ENCODE assay signal across 8 cellular contexts in the genomic region with DNA sequence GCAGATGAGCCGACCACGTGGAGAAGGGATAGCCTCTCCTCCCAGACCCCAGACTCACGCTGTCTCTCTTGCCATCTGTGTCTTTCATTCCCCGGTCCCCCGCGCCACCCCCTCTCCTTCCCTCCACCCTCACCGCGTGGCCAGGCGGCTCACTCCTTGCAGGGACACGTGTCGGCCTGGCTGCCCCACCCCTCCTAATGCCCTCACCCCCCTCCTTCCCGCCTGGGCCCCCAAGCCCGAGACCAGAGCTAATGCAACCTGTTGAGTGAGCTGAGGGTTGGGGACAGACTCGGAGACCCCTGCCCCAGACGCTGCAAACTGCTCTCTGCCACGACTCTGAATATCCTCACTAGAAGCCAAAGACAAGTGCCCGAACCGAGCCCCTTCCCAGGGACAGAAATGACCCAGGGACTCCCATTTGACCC. TPM values are rescaled to one million over a fixed set of nuclear protein-coding genes. Genes with fewer than 3 reads are reported as not detected.
DNase-seq lines count a peak whose midpoint lies in the region; ATAC-seq and TF ChIP-seq lines count a peak whose summit lies in the region.

No MANE protein-coding gene starts in this region.

- H3K27me3 Mint-ChIP-seq in T-helper 17 cell, result no peaks in the 10 kb centered on the region

- peaks cover 0 to 65% (median 9%) of the 10 kb centered on the region in 45 donors for H3K27me3 ChIP-seq in dorsolateral prefrontal cortex
- H3K27me3 ChIP-seq in psoas muscle (ENCODE audit: insufficient read depth in 3 of 3, low read length in 2 of 3), result peaks cover 0 to 16% (median 0%) of the 10 kb centered on the region in 3 donors

- H3K4me3 ChIP-seq in dorsolateral prefrontal cortex (peak overlapping the region in 46 of 59 donors; percentile 4 to 58 (median 34)), psoas muscle (peak overlapping the region; percentile 5)

- no peaks in the 10 kb centered on the region for H3K9me3 ChIP-seq in T-helper 17 cell (ENCODE audit: control insufficient read depth, low read length, poor library complexity, severe bottlenecking)
- H3K9me3 ChIP-seq in psoas muscle, result no peaks in the 10 kb centered on the region

- TF ChIP-seq CTCF in dorsolateral prefrontal cortex (IDR thresholded peaks at IDR 0.05 in 54 of 56, conservative IDR thresholded peaks at IDR 0.05 in 2 of 56; ENCODE audit: low read depth in 1 of 56, partially characterized antibody in 56 of 56) (no peak), psoas muscle (IDR thresholded peaks at IDR 0.05) (no peak)

- DNase-seq in activated T-cell treated with anti-CD3 and anti-CD28 coated beads for 24 hours (ENCODE audit: low read depth), result peak; percentile 41
- DNase-seq in activated T-cell treated with anti-CD3 and anti-CD28 coated beads, Interleukin-2, amount 50 U/mL, for 1 hour, result no peak
- DNase-seq in T-helper 17 cell, result peak in 1 of 3 donors; percentile 15
- no peak for DNase-seq in dorsolateral prefrontal cortex
- no peak for DNase-seq in psoas muscle
- DNase-seq in NCI-H2107 (lab: John Stamatoyannopoulos, UW), result no peak
- DNase-seq in NCI-H774 (lab: John Stamatoyannopoulos, UW), result no peak

- peaks cover 29% of the 10 kb centered on the region for H3K4me1 Mint-ChIP-seq in T-helper 17 cell

- 10 to 36% (median 16%) methylated on average over 7 to 18 of the region's 18 CpGs for WGBS in psoas muscle, 3 donors

- peaks cover 4% of the 10 kb centered on the region for H3K36me3 Mint-ChIP-seq in T-helper 17 cell (ENCODE audit: low read depth)

- H3K36me3 ChIP-seq in psoas muscle (ENCODE audit: insufficient read depth in 1 of 2, low read depth in 1 of 2), result no peaks in the 10 kb centered on the region

- intact Hi-C loops in dorsolateral prefrontal cortex (cut with DNase I), result no loop called here
- intact Hi-C loops in psoas muscle (cut with DNase I), result no loop called here

- peak overlapping the region; percentile 95 for H3K27ac Mint-ChIP-seq in T-helper 17 cell

- H3K4me1 ChIP-seq in psoas muscle, result no peaks in the 10 kb centered on the region

- peak overlapping the region; percentile 98 for H3K4me3 Mint-ChIP-seq in T-helper 17 cell

- H3K27ac ChIP-seq in dorsolateral prefrontal cortex (no peak overlapping the region), psoas muscle (no peak overlapping the region)

- ATAC-seq in T-helper 17 cell (peak; percentile 68), psoas muscle (no peak), GM21717 (IDR thresholded peaks at IDR 0.05; ENCODE audit: unreplicated experiment) (no peak)

RNA-seq across cellular contexts. Expression of a gene that starts 1.8 kb away (rescaled TPM):
- 10 to 100 TPM; 25.2 to 27.7 TPM for total RNA-seq in T-helper 17 cell
- 10 to 100 TPM in 104 of 120 experiments, 1 to 10 TPM in 16; 5.3 to 51.8 (median 17.5) TPM for total RNA-seq in dorsolateral prefrontal cortex
- 1 to 10 TPM in 2 of 4 donors, under 1 TPM in 2; 0.83 to 1.1 (median 1.0) TPM for total RNA-seq in psoas muscle
- polyA plus RNA-seq in psoas muscle, result 1 to 10 TPM in 1 of 3 donors, under 1 TPM in 2; 0.34 to 1.7 (median 0.61) TPM

RNA-seq across cellular contexts. Expression of a gene that starts 7.7 kb away (rescaled TPM):
- 10 to 100 TPM; 59.9 to 70.1 TPM for total RNA-seq in T-helper 17 cell
- 10 to 100 TPM; 18.1 to 39.2 (median 27.8) TPM for total RNA-seq in dorsolateral prefrontal cortex
- 10 to 100 TPM; 14.5 to 26.8 (median 21.2) TPM for total RNA-seq in psoas muscle
- 10 to 100 TPM; 26.7 to 48.4 (median 46.4) TPM for polyA plus RNA-seq in psoas muscle

RNA-seq across cellular contexts. Expression of a gene that starts 40.5 kb away (rescaled TPM):
- total RNA-seq in T-helper 17 cell (10 to 100 TPM; 13.3 to 18.0 TPM), dorsolateral prefrontal cortex (10 to 100 TPM; 13.7 to 42.8 (median 26.2) TPM), psoas muscle (1 to 10 TPM; 4.8 to 9.2 (median 7.6) TPM)
- polyA plus RNA-seq in psoas muscle, result 10 to 100 TPM in 1 of 3 donors, 1 to 10 TPM in 2; 8.4 to 12.2 (median 8.7) TPM

RNA-seq across cellular contexts. Expression of a gene that starts 53.3 kb away (rescaled TPM):
- 10 to 100 TPM; 43.9 to 53.6 TPM for total RNA-seq in T-helper 17 cell
- total RNA-seq in dorsolateral prefrontal cortex, result 10 to 100 TPM; 13.5 to 43.9 (median 25.0) TPM
- 1 to 10 TPM; 3.8 to 8.1 (median 6.4) TPM for total RNA-seq in psoas muscle
- 10 to 100 TPM in 1 of 3 donors, 1 to 10 TPM in 2; 8.7 to 11.9 (median 9.7) TPM for polyA plus RNA-seq in psoas muscle

RNA-seq across cellular contexts. Expression of a gene that starts 56.5 kb away (rescaled TPM):
- total RNA-seq in T-helper 17 cell (not detected), dorsolateral prefrontal cortex (not detected), psoas muscle (not detected)
- polyA plus RNA-seq in psoas muscle, result not detected
